ENCODE assay signal across 8 cellular contexts in genomic region chr14:58245562-58245961, GRCh38. TPM values are rescaled to one million over a fixed set of nuclear protein-coding genes. Genes with fewer than 3 reads are reported as not detected.
DNase-seq lines count a peak whose midpoint lies in the region; ATAC-seq and TF ChIP-seq lines count a peak whose summit lies in the region.

No MANE protein-coding gene starts in this region.

- H3K9me3 ChIP-seq in heart left ventricle (no peaks in the 10 kb centered on the region), ascending aorta (no peaks in the 10 kb centered on the region), lung (ENCODE audit: control insufficient read depth in 2 of 2, insufficient read depth in 1 of 2, low read length in 1 of 2) (no peaks in the 10 kb centered on the region), uterus (no peaks in the 10 kb centered on the region)

- no peaks in the 10 kb centered on the region for H3K27me3 ChIP-seq in heart left ventricle
- no peaks in the 10 kb centered on the region for H3K27me3 ChIP-seq in ascending aorta
- no peaks in the 10 kb centered on the region for H3K27me3 ChIP-seq in lung (ENCODE audit: control insufficient read depth, insufficient read depth)
- H3K27me3 ChIP-seq in uterus: no peaks in the 10 kb centered on the region

- 2 to 6% (median 3%) methylated on average over 3 of the region's 3 CpGs for WGBS in heart left ventricle, 4 donors
- WGBS in lung, 2 donors: 1 to 2% methylated on average over 3 of the region's 3 CpGs

- H3K4me1 ChIP-seq in heart left ventricle (peaks cover 4 to 45% (median 31%) of the 10 kb centered on the region in 12 donors), ascending aorta (peaks cover 2 to 16% of the 10 kb centered on the region in 2 donors), lung (ENCODE audit: control insufficient read depth in 2 of 2, insufficient read depth in 2 of 2, low read length in 2 of 2) (peaks cover 2 to 20% of the 10 kb centered on the region in 2 donors), uterus (peaks cover 0 to 10% of the 10 kb centered on the region in 2 donors)

- H3K4me3 ChIP-seq in heart left ventricle (peak overlapping the region; percentile 66 to 96 (median 84)), ascending aorta (peak overlapping the region; percentile 59 to 87), lung (peak overlapping the region; percentile 96), uterus (peak overlapping the region; percentile 70 to 96)

- DNase-seq in heart left ventricle (no peak), Right ventricle myocardium superior (no peak), ascending aorta (ENCODE audit: low spot score in 2 of 2) (no peak), lung (ENCODE audit: low spot score) (no peak), uterus (no peak), sciatic nerve (ENCODE audit: low spot score) (no peak), SHP77 treated with DMSO at 0.1 percent for 48 hours (lab: John Stamatoyannopoulos, UW) (no peak)

- TF ChIP-seq POLR2A in heart left ventricle (IDR thresholded peaks at IDR 0.05) (no peak), uterus (IDR thresholded peaks at IDR 0.05) (no peak)

- TF ChIP-seq CTCF in heart left ventricle (IDR thresholded peaks at IDR 0.05) (no peak), ascending aorta (IDR thresholded peaks at IDR 0.05) (no peak), lung (IDR thresholded peaks at IDR 0.05; ENCODE audit: control extremely low read depth, extremely low read depth) (no peak), uterus (IDR thresholded peaks at IDR 0.05) (no peak)

- H3K27ac ChIP-seq in heart left ventricle (peak overlapping the region in 11 of 12 donors; percentile 91 to 99 (median 96)), ascending aorta (peak overlapping the region; percentile 87 to 96), lung (ENCODE audit: low read depth in 1 of 2, low read length in 1 of 2) (peak overlapping the region in 1 of 2 donors; percentile 99), uterus (peak overlapping the region; percentile 94 to 98)

- H3K36me3 ChIP-seq in heart left ventricle: peaks cover 0 to 36% (median 23%) of the 10 kb centered on the region in 9 donors
- H3K36me3 ChIP-seq in ascending aorta: peaks cover 2 to 15% of the 10 kb centered on the region in 2 donors
- H3K36me3 ChIP-seq in lung (ENCODE audit: control insufficient read depth in 2 of 2, insufficient read depth in 2 of 2, low read length in 2 of 2): peaks cover 7 to 10% of the 10 kb centered on the region in 2 donors
- no peaks in the 10 kb centered on the region for H3K36me3 ChIP-seq in uterus

- intact Hi-C loops in heart left ventricle (cut with DNase I) (loop anchor here in 3 of 10 donors (2.0 to 10.0 kb wide), 3 partner anchors 49 to 53 kb away; partner anchors contain the start of gene ARID4A (in 2 of the 3)), Right ventricle myocardium superior (cut with DNase I) (no loop called here), ascending aorta (cut with DNase I) (no loop called here), uterus (cut with DNase I; ENCODE audit: low total_unique reads) (loop anchor here (10.0 kb wide), 1 partner anchor 49 kb away; the partner anchor contains the start of gene ARID4A), sciatic nerve (cut with DNase I) (no loop called here)

- ATAC-seq in heart left ventricle (no peak), Right ventricle myocardium superior (ENCODE audit: poor library complexity) (no peak), lung (ENCODE audit: insufficient read depth, low FRiP score) (no peak), sciatic nerve (no peak), GM19463 (IDR thresholded peaks at IDR 0.05; ENCODE audit: unreplicated experiment) (no peak)

RNA-seq across cellular contexts. Expression of gene PSMA3, which starts 0.9 kb away (rescaled TPM):
- total RNA-seq in heart left ventricle (100 to 1,000 TPM; 121 to 232 (median 155) TPM), Right ventricle myocardium superior (162 TPM), ascending aorta (83.3 TPM), lung (100 to 1,000 TPM in 1 of 2 donors, 10 to 100 TPM in 1; 64.3 to 167 TPM), uterus (100 to 1,000 TPM in 2 of 4 donors, 10 to 100 TPM in 2; 61.2 to 204 (median 114) TPM), sciatic nerve (127 TPM)
- polyA plus RNA-seq in heart left ventricle (100 to 1,000 TPM; 206 to 208 TPM), lung (100 to 1,000 TPM; 194 to 302 TPM)

RNA-seq across cellular contexts. Expression of gene ACTR10, which starts 45.6 kb away (rescaled TPM):
- total RNA-seq in heart left ventricle (10 to 100 TPM; 67.0 to 86.9 (median 78.3) TPM), Right ventricle myocardium superior (68.5 TPM), ascending aorta (32.2 TPM), lung (10 to 100 TPM; 56.7 to 83.6 TPM), uterus (100 to 1,000 TPM in 1 of 4 donors, 10 to 100 TPM in 3; 57.4 to 203 (median 78.8) TPM), sciatic nerve (65.2 TPM)
- polyA plus RNA-seq in heart left ventricle (10 to 100 TPM; 66.3 to 83.2 TPM), lung (10 to 100 TPM; 53.8 to 77.9 TPM)

RNA-seq across cellular contexts. Expression of gene ARID4A, which starts 52.8 kb away (rescaled TPM):
- total RNA-seq in heart left ventricle (10 to 100 TPM in 8 of 9 donors, 1 to 10 TPM in 1; 7.0 to 23.1 (median 16.0) TPM), Right ventricle myocardium superior (15.4 TPM), ascending aorta (18.2 TPM), lung (10 to 100 TPM; 21.5 to 49.3 TPM), uterus (10 to 100 TPM in 2 of 4 donors, 1 to 10 TPM in 2; 8.2 to 37.5 (median 21.0) TPM), sciatic nerve (38.4 TPM)
- polyA plus RNA-seq in heart left ventricle (10 to 100 TPM in 1 of 2 donors, 1 to 10 TPM in 1; 5.6 to 11.7 TPM), lung (1 to 10 TPM; 7.3 to 8.9 TPM)
